Comparison of ENCODE assay signal across 14 cellular contexts in the genomic region with DNA sequence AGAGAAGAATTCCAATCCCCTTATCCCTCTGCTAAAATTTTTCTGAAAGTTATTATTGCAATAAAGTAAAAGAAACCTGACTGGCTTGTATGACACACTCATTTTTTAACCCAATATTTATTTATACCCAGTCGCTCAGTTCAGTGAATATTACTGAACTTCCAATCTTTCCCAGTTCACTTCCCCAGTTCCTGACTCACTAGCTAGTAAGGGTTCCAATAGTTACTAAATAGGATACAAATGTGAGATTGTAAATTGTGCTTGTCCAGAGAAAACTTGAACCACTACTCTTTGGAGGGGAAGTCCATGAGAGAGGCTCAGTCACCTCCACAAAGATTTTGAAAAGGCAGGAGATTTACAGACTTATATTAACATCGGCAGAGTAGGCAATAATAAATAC.
"Had no signal": no experiment of that assay in that cellular context is flagged by ENCODE, and none has a peak within 500 bp of the region (broad histone marks: within the 10 kb centered on the region; RNA-seq: fewer than 3 reads in every experiment).

No MANE protein-coding gene starts in this region.

- H3K4me3 Mint-ChIP-seq: activated naive CD8-positive, alpha-beta T cell treated with anti-CD3 and anti-CD28 coated beads, Interleukin-2, amount 10 ng/mL, durations not matched to agents 7 days and 5 days; dendritic cell treated with granulocyte-macrophage colony-stimulating factor and Interleukin-4, amounts not matched to agents 40 ng/mL and 50 ng/mL, for 4 days; naive B cell; stimulated activated effector memory CD8-positive, alpha-beta T cell treated with anti-CD3 and anti-CD28 coated beads, Interleukin-12 subunit alpha, Interleukin-12 subunit beta, amount 100 ng/mL, for 72 hours had no signal

- H3K27me3 ChIP-seq: gastroesophageal sphincter, heart right ventricle, tibial artery had no signal

- H3K9me3 ChIP-seq: gastroesophageal sphincter, tibial artery had no signal

- H3K4me1 ChIP-seq: tibial artery had no signal

- H3K27ac ChIP-seq: heart right ventricle, tibial artery had no signal

- H3K4me1 Mint-ChIP-seq: activated naive CD8-positive, alpha-beta T cell treated with anti-CD3 and anti-CD28 coated beads, Interleukin-2, amount 10 ng/mL, durations not matched to agents 7 days and 5 days; naive B cell had no signal

- DNase-seq: activated CD4-positive, alpha-beta T cell treated with anti-CD3 and anti-CD28 coated beads, Interleukin-2, amount 50 U/mL, for 1 hour; activated naive CD4-positive, alpha-beta T cell; activated naive CD8-positive, alpha-beta T cell treated with anti-CD3 and anti-CD28 coated beads, Interleukin-2, amount 10 ng/mL, durations not matched to agents 7 days and 5 days; effector memory CD4-positive, alpha-beta T cell; heart right ventricle; naive B cell; retina; T-helper 2 cell; tibial artery had no signal

- H3K27ac Mint-ChIP-seq: activated naive CD8-positive, alpha-beta T cell treated with anti-CD3 and anti-CD28 coated beads, Interleukin-2, amount 10 ng/mL, durations not matched to agents 7 days and 5 days; dendritic cell treated with granulocyte-macrophage colony-stimulating factor and Interleukin-4, amounts not matched to agents 40 ng/mL and 50 ng/mL, for 4 days; naive B cell; stimulated activated effector memory CD8-positive, alpha-beta T cell treated with anti-CD3 and anti-CD28 coated beads, Interleukin-12 subunit alpha, Interleukin-12 subunit beta, amount 100 ng/mL, for 72 hours had no signal

- H3K27me3 Mint-ChIP-seq: dendritic cell treated with granulocyte-macrophage colony-stimulating factor and Interleukin-4, amounts not matched to agents 40 ng/mL and 50 ng/mL, for 4 days had no signal

- H3K4me3 ChIP-seq: gastroesophageal sphincter, heart right ventricle, lung, tibial artery had no signal

- H3K36me3 Mint-ChIP-seq: brain; stimulated activated effector memory CD8-positive, alpha-beta T cell treated with anti-CD3 and anti-CD28 coated beads, Interleukin-12 subunit alpha, Interleukin-12 subunit beta, amount 100 ng/mL, for 72 hours had no signal

- ATAC-seq: heart right ventricle; stimulated activated effector memory CD8-positive, alpha-beta T cell treated with anti-CD3 and anti-CD28 coated beads, Interleukin-12 subunit alpha, Interleukin-12 subunit beta, amount 100 ng/mL, for 72 hours had no signal

- H3K36me3 ChIP-seq: gastroesophageal sphincter, heart right ventricle, tibial artery had no signal
